Comparison of ENCODE assay signal across 8 cellular contexts in the genomic region with DNA sequence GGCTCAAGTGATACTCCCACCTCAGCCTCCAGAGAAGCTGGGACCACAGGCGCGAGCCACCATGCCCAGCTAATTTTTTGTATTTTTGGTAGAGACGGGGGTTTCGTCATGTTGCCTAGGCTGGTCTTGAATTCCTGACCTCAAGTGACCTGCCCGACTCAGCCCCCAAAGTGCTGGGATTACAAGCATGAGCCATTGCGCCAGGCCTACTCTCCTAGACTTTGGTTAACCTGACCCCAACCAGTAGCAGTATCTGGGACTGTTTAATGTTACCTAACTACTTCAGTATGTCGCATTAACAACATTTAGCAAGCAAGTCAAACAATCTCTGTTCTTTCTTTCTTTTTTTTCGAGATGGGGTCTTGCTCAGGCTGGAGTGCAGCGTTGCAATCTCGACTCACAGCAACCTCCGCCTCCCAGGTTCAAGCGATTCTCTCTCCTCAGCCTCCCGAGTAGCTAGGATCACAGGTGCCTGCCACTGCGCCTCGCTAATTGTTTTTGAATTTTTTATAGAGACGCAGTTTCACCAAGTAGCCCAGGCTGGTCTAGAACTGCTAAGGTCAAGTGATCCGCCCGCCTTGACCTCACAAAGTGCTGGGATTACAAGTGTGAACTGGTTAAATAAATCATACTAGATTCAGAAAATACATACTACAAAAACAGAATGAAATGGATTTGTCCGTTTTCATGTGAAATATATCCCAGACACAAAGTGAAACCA. TPM values are rescaled to one million over a fixed set of nuclear protein-coding genes. Genes with fewer than 3 reads are reported as not detected.
DNase-seq lines count a peak whose midpoint lies in the region; ATAC-seq and TF ChIP-seq lines count a peak whose summit lies in the region.

No MANE protein-coding gene starts in this region.

- ATAC-seq in stimulated activated naive CD8-positive, alpha-beta T cell treated with anti-CD3 and anti-CD28 coated beads, Interleukin-15, amount 100 ng/mL, for 72 hours: no peak
- no peak for ATAC-seq in GM19395 (IDR thresholded peaks at IDR 0.05; ENCODE audit: unreplicated experiment)
- no peak for ATAC-seq in omental fat pad (ENCODE audit: low FRiP score)
- no peak for ATAC-seq in HG03097 (IDR thresholded peaks at IDR 0.05; ENCODE audit: low FRiP score, unreplicated experiment)

- no peaks in the 10 kb centered on the region for H3K27me3 ChIP-seq in WERI-Rb-1 (ENCODE audit: insufficient read depth, low read depth, severe bottlenecking)
- H3K27me3 ChIP-seq in iPS-15b (ENCODE audit: control insufficient read depth, insufficient read depth, low read length): no peaks in the 10 kb centered on the region

- no peaks in the 10 kb centered on the region for H3K9me3 Mint-ChIP-seq in T-helper 2 cell treated with Interferon-gamma antibody and Interleukin-4, amounts not matched to agents 5 μg/mL and 100 μg/mL, for 36 hours
- H3K9me3 Mint-ChIP-seq in stimulated activated naive CD8-positive, alpha-beta T cell treated with anti-CD3 and anti-CD28 coated beads, Interleukin-15, amount 100 ng/mL, for 72 hours: no peaks in the 10 kb centered on the region

- H3K4me3 ChIP-seq in WERI-Rb-1 (ENCODE audit: low read depth, low read length): peak overlapping the region; percentile 95
- peak overlapping the region; percentile 73 for H3K4me3 ChIP-seq in iPS-15b (ENCODE audit: low read depth, low read length)

- no peak for DNase-seq in T-helper 2 cell treated with Interferon-gamma antibody and Interleukin-4, amounts not matched to agents 5 μg/mL and 100 μg/mL, for 36 hours (ENCODE audit: low spot score)
- DNase-seq in T-helper 2 cell: no peak
- no peak for DNase-seq in WERI-Rb-1
- DNase-seq in stimulated activated naive CD8-positive, alpha-beta T cell treated with anti-CD3 and anti-CD28 coated beads, Interleukin-15, amount 100 ng/mL, for 72 hours: no peak
- DNase-seq in omental fat pad (ENCODE audit: low spot score): no peak

- peak overlapping the region; percentile 93 for H3K4me3 Mint-ChIP-seq in T-helper 2 cell treated with Interferon-gamma antibody and Interleukin-4, amounts not matched to agents 5 μg/mL and 100 μg/mL, for 36 hours
- H3K4me3 Mint-ChIP-seq in stimulated activated naive CD8-positive, alpha-beta T cell treated with anti-CD3 and anti-CD28 coated beads, Interleukin-15, amount 100 ng/mL, for 72 hours: peak overlapping the region; percentile 76 to 92

- H3K9me3 ChIP-seq in WERI-Rb-1 (ENCODE audit: severe bottlenecking) (no peaks in the 10 kb centered on the region), iPS-15b (ENCODE audit: control insufficient read depth, insufficient read depth, low read length) (no peaks in the 10 kb centered on the region)

- H3K36me3 ChIP-seq in WERI-Rb-1: peaks cover 6% of the 10 kb centered on the region; the same call in 1 of the 2 replicates
- H3K36me3 ChIP-seq in iPS-15b (ENCODE audit: control insufficient read depth, insufficient read depth, low read length): no peaks in the 10 kb centered on the region

- peaks cover 35% of the 10 kb centered on the region for H3K4me1 Mint-ChIP-seq in T-helper 2 cell treated with Interferon-gamma antibody and Interleukin-4, amounts not matched to agents 5 μg/mL and 100 μg/mL, for 36 hours (ENCODE audit: low read depth)
- peaks cover 34% of the 10 kb centered on the region for H3K4me1 Mint-ChIP-seq in stimulated activated naive CD8-positive, alpha-beta T cell treated with anti-CD3 and anti-CD28 coated beads, Interleukin-15, amount 100 ng/mL, for 72 hours

- no peaks in the 10 kb centered on the region for H3K27me3 Mint-ChIP-seq in T-helper 2 cell treated with Interferon-gamma antibody and Interleukin-4, amounts not matched to agents 5 μg/mL and 100 μg/mL, for 36 hours (ENCODE audit: low read depth)
- no peaks in the 10 kb centered on the region for H3K27me3 Mint-ChIP-seq in stimulated activated naive CD8-positive, alpha-beta T cell treated with anti-CD3 and anti-CD28 coated beads, Interleukin-15, amount 100 ng/mL, for 72 hours

- H3K4me1 ChIP-seq in iPS-15b (ENCODE audit: control insufficient read depth, insufficient read depth, low read length): peaks cover 10% of the 10 kb centered on the region

- TF ChIP-seq CTCF in WERI-Rb-1 (IDR thresholded peaks at IDR 0.05; ENCODE audit: low read depth, low read length) (no peak), omental fat pad (IDR thresholded peaks at IDR 0.05) (no peak)

- H3K36me3 Mint-ChIP-seq in T-helper 2 cell treated with Interferon-gamma antibody and Interleukin-4, amounts not matched to agents 5 μg/mL and 100 μg/mL, for 36 hours (ENCODE audit: low read depth): peaks cover 2% of the 10 kb centered on the region

- peak overlapping the region; percentile 91 for H3K27ac Mint-ChIP-seq in T-helper 2 cell treated with Interferon-gamma antibody and Interleukin-4, amounts not matched to agents 5 μg/mL and 100 μg/mL, for 36 hours
- H3K27ac Mint-ChIP-seq in stimulated activated naive CD8-positive, alpha-beta T cell treated with anti-CD3 and anti-CD28 coated beads, Interleukin-15, amount 100 ng/mL, for 72 hours: no peak overlapping the region

- H3K9ac ChIP-seq in iPS-15b (ENCODE audit: low read depth, low read length): no peak overlapping the region

- no peak overlapping the region for H3K27ac ChIP-seq in WERI-Rb-1

RNA-seq across cellular contexts. Expression of a gene that starts 2.0 kb away (rescaled TPM):
- 10 to 100 TPM; 77.6 to 99.4 (median 88.6) TPM for total RNA-seq in omental fat pad

RNA-seq across cellular contexts. Expression of a gene that starts 53.7 kb away (rescaled TPM):
- 10 to 100 TPM; 54.1 to 97.3 (median 88.8) TPM for total RNA-seq in omental fat pad

RNA-seq across cellular contexts. Expression of a gene that starts 59.7 kb away (rescaled TPM):
- total RNA-seq in omental fat pad: 10 to 100 TPM; 26.3 to 46.1 (median 31.2) TPM
